ENCODE assay signal across 15 cellular contexts in genomic region chr1:93324486-93325464, GRCh38. TPM values are rescaled to one million over a fixed set of nuclear protein-coding genes. Genes with fewer than 3 reads are reported as not detected.
A peak's percentile ranks its signal among the peaks of the same experiment; 100 is the strongest.
DNase-seq lines count a peak whose midpoint lies in the region; ATAC-seq, FAIRE-seq and TF ChIP-seq lines count a peak whose summit lies in the region.
"Had no signal": no experiment of that assay in that cellular context is flagged by ENCODE, and none has a peak within 500 bp of the region (broad histone marks: within the 10 kb centered on the region; RNA-seq: fewer than 3 reads in every experiment).

No MANE protein-coding gene starts in this region.

- POLR2A ChIA-PET in HepG2 (lab: Yijun Ruan, JAX): interaction anchor here (0.9 to 1.4 kb wide), 3 partner anchors 17 to 293 kb away, joined by 3 to 6 read pairs (median 4); partner anchors contain the start of gene DR1
- POLR2A ChIA-PET in naive thymus-derived CD4-positive, alpha-beta T cell (lab: Charles Lee): interaction anchor here (0.6 to 1.6 kb wide), 5 partner anchors 11 to 207 kb away, joined by 3 to 15 read pairs (median 3); partner anchors contain the start of gene DR1

- TF ChIP-seq CTCF in liver (IDR thresholded peaks at IDR 0.05; ENCODE audit: low read depth, low read length, missing input control) (no peak), HepG2 (CRISPR knock-in tag; IDR thresholded peaks at IDR 0.05) (no peak), VCaP (conservative IDR thresholded peaks at IDR 0.05) (no peak)

- DNase-seq in HepG2 (ENCODE audit: low spot score) (no peak), glomerular visceral epithelial cell (ENCODE audit: extremely low spot score) (peak; percentile 61), urothelium cell line (ENCODE audit: low spot score) (peak; percentile 43), T-helper 2 cell (no peak)
- no peak for DNase-seq in naive thymus-derived CD4-positive, alpha-beta T cell
- DNase-seq: activated CD4-positive, CD25-positive, alpha-beta regulatory T cell treated with anti-CD3 and anti-CD28 coated beads, Interleukin-2, amount 50 U/mL, for 72 hours; erythroblast; MM.1S; stimulated activated naive CD8-positive, alpha-beta T cell treated with anti-CD3 and anti-CD28 coated beads, Interleukin-15, Interleukin-2, amounts not matched to agents 100 U/mL and 50 U/mL, for 24 hours had no signal

- TF ChIP-seq RAD21 in liver (IDR thresholded peaks at IDR 0.05) (peak in 1 of 2 donors; percentile 8), HepG2 (CRISPR knock-in tag; IDR thresholded peaks at IDR 0.05) (no peak)

- H3K27me3 ChIP-seq in liver (ENCODE audit: control insufficient read depth in 4 of 4, insufficient read depth in 4 of 4, low read length in 3 of 4) (no peaks in the 10 kb centered on the region), HepG2 (ENCODE audit: control insufficient read depth in 1 of 2, insufficient read depth in 2 of 2, low read length in 2 of 2) (no peaks in the 10 kb centered on the region)
- no peaks in the 10 kb centered on the region for H3K27me3 ChIP-seq in naive thymus-derived CD4-positive, alpha-beta T cell (ENCODE audit: control insufficient read depth in 2 of 2, insufficient read depth in 2 of 2, low read length in 2 of 2)

- H3K36me3 Mint-ChIP-seq in naive thymus-derived CD4-positive, alpha-beta T cell: peaks cover 0 to 20% (median 14%) of the 10 kb centered on the region in 5 donors
- H3K36me3 Mint-ChIP-seq: mesothelial cell of epicardium had no signal

- TF ChIP-seq EP300 in HepG2 (IDR thresholded peaks at IDR 0.05; ENCODE audit: low read depth in 2 of 2, low read length in 2 of 2) (no peak), HepG2 (CRISPR knock-in tag; IDR thresholded peaks at IDR 0.05; ENCODE audit: borderline replicate concordance) (no peak)

- no TSS peak for BruUV-seq in HepG2 (replicated peaks; lab: Mats Ljungman, UMichigan)

- no peak overlapping the region for H3K4me2 ChIP-seq in HepG2 (ENCODE audit: low read depth, low read length)

- peaks cover 0 to 3% (median 1%) of the 10 kb centered on the region in 4 donors for H3K4me1 ChIP-seq in liver (ENCODE audit: control insufficient read depth in 4 of 4, insufficient read depth in 4 of 4, low read length in 3 of 4)
- peaks cover 18% of the 10 kb centered on the region; the same call in 1 of the 2 replicates for H3K4me1 ChIP-seq in HepG2 (ENCODE audit: insufficient read depth, low read length)
- H3K4me1 ChIP-seq in naive thymus-derived CD4-positive, alpha-beta T cell (ENCODE audit: control insufficient read depth in 2 of 2, insufficient read depth in 2 of 2, low read length in 2 of 2): no peaks in the 10 kb centered on the region

- H3K4me1 Mint-ChIP-seq in naive thymus-derived CD4-positive, alpha-beta T cell: no peaks in the 10 kb centered on the region
- H3K4me1 Mint-ChIP-seq: B cell had no signal

- H3K9ac ChIP-seq in liver (ENCODE audit: low read depth in 1 of 2, low read length in 2 of 2) (no peak overlapping the region), HepG2 (ENCODE audit: insufficient read depth, low read depth, low read length) (no peak overlapping the region)

- no peak overlapping the region for H2AFZ ChIP-seq in HepG2 (ENCODE audit: low read length)

- no peak overlapping the region for H3K27ac ChIP-seq in liver (ENCODE audit: low read depth in 1 of 2, low read length in 2 of 2)
- no peak overlapping the region for H3K27ac ChIP-seq in HepG2 (ENCODE audit: extremely low read length, insufficient read depth, low read length)
- peak overlapping the region; percentile 28 for H3K27ac ChIP-seq in VCaP
- H3K27ac ChIP-seq in naive thymus-derived CD4-positive, alpha-beta T cell (ENCODE audit: low read depth, low read length): no peak overlapping the region

- H3K4me3 ChIP-seq in liver (ENCODE audit: low read depth in 1 of 3, low read length in 3 of 3) (no peak overlapping the region), HepG2 (replicated peaks in 1 of 3; ENCODE audit: insufficient read depth in 1 of 3, low read depth in 2 of 3, low read length in 3 of 3) (no peak overlapping the region)
- no peak overlapping the region for H3K4me3 ChIP-seq in naive thymus-derived CD4-positive, alpha-beta T cell (ENCODE audit: low read length)

- H3K9me3 ChIP-seq in liver (ENCODE audit: control insufficient read depth in 4 of 4, low read length in 3 of 4) (no peaks in the 10 kb centered on the region), HepG2 (ENCODE audit: low read length) (no peaks in the 10 kb centered on the region)
- no peaks in the 10 kb centered on the region for H3K9me3 ChIP-seq in naive thymus-derived CD4-positive, alpha-beta T cell (ENCODE audit: control insufficient read depth in 2 of 3, low read length in 3 of 3)

- intact Hi-C loops in HepG2 (cut with micrococcal nuclease; ENCODE audit: unreplicated experiment): no loop called here
- intact Hi-C loops in naive thymus-derived CD4-positive, alpha-beta T cell (cut with micrococcal nuclease): loop anchor here in 1 of 2 donors (2.0 kb wide), 1 partner anchor 16 kb away; no protein-coding TSS in a partner anchor

- FAIRE-seq in HepG2 (lab: Jason Lieb, UNC): no peak
- FAIRE-seq in urothelium cell line (lab: Jason Lieb, UNC): no peak

- no peaks in the 10 kb centered on the region for H3K79me2 ChIP-seq in HepG2 (ENCODE audit: insufficient read depth, low read length)

- in situ Hi-C loops in HepG2 (cut with HindIII; ENCODE audit: extremely low pct_ligation_motif_present, low pct_unique_long_range_greater_than_20kb): no loop called here

- H3K27ac Mint-ChIP-seq in naive thymus-derived CD4-positive, alpha-beta T cell: no peak overlapping the region
- H3K27ac Mint-ChIP-seq: activated naive CD8-positive, alpha-beta T cell; B cell; mesothelial cell of epicardium had no signal

- no peaks in the 10 kb centered on the region for H3K27me3 Mint-ChIP-seq in naive thymus-derived CD4-positive, alpha-beta T cell
- H3K27me3 Mint-ChIP-seq: activated naive CD8-positive, alpha-beta T cell; B cell had no signal

- H4K20me1 ChIP-seq in HepG2 (ENCODE audit: insufficient read depth, low read length): no peaks in the 10 kb centered on the region

- H3K36me3 ChIP-seq in liver (ENCODE audit: control insufficient read depth in 4 of 4, insufficient read depth in 3 of 4, low read depth in 1 of 4, low read length in 3 of 4) (no peaks in the 10 kb centered on the region), HepG2 (replicated peaks in 1 of 2; ENCODE audit: control insufficient read depth in 1 of 2, insufficient read depth in 2 of 2, low read length in 2 of 2) (no peaks in the 10 kb centered on the region)
- no peaks in the 10 kb centered on the region for H3K36me3 ChIP-seq in naive thymus-derived CD4-positive, alpha-beta T cell (ENCODE audit: control insufficient read depth in 2 of 3, insufficient read depth in 3 of 3, low read length in 3 of 3)

- no peak for TF ChIP-seq POLR2A in HepG2 (IDR thresholded peaks at IDR 0.05; ENCODE audit: insufficient read depth in 1 of 2, low read depth in 2 of 2, low read length in 2 of 2)

- H3K9me3 Mint-ChIP-seq in naive thymus-derived CD4-positive, alpha-beta T cell: no peaks in the 10 kb centered on the region
- H3K9me3 Mint-ChIP-seq: mesothelial cell of epicardium had no signal

- ATAC-seq in HepG2 (no peak), HG02840 (IDR thresholded peaks at IDR 0.05; ENCODE audit: low FRiP score, unreplicated experiment) (no peak)
- ATAC-seq in naive thymus-derived CD4-positive, alpha-beta T cell: no peak
- ATAC-seq: stimulated activated naive CD8-positive, alpha-beta T cell treated with anti-CD3 and anti-CD28 coated beads, Interleukin-15, Interleukin-2, amounts not matched to agents 100 U/mL and 50 U/mL, for 24 hours had no signal

- CTCF ChIA-PET in HepG2 (lab: Yijun Ruan, JAX; ENCODE audit: low intra/inter-chr PET ratio, low total read pairs): no interaction called here
- CTCF ChIA-PET in naive thymus-derived CD4-positive, alpha-beta T cell (lab: Charles Lee): interaction anchor here (0.9 to 1.1 kb wide), 2 partner anchors 20 kb away, joined by 3 to 5 read pairs; no protein-coding TSS in a partner anchor

- WGBS in liver: 74% methylated on average over 8 of the region's 8 CpGs
- 81% methylated on average over 8 of the region's 8 CpGs for WGBS in HepG2 (ENCODE audit: low lambda C conversion rate)

- no peak overlapping the region for H3K4me3 Mint-ChIP-seq in naive thymus-derived CD4-positive, alpha-beta T cell
- H3K4me3 Mint-ChIP-seq: activated naive CD8-positive, alpha-beta T cell; B cell; mesothelial cell of epicardium had no signal

TF ChIP-seq in liver, 16 proteins besides CTCF, POLR2A, EP300 and RAD21 (continues in another document):
- peak; percentile 62 for TF ChIP-seq YY1 (IDR thresholded peaks at IDR 0.05)
- TF ChIP-seq HNF4A (conservative IDR thresholded peaks at IDR 0.05): peak; percentile 45 to 52

TF ChIP-seq in HepG2, 621 proteins besides CTCF, POLR2A, EP300 and RAD21:
- no peak for TF ChIP-seq ZNF773 (CRISPR knock-in tag; IDR thresholded peaks at IDR 0.05; ENCODE audit: borderline replicate concordance)

RNA-seq across cellular contexts. Expression of gene DR1, which starts 20.9 kb away (rescaled TPM):
- total RNA-seq in liver: 10 to 100 TPM; 13.5 to 20.5 TPM
- polyA plus RNA-seq in liver: 10 to 100 TPM in 1 of 2 donors, 1 to 10 TPM in 1; 9.4 to 10.9 TPM
- total RNA-seq in HepG2 (2016; rRNA removed; fragmentation: Illumina TruSeq; extraction: Trizol): 42.3 and 54.7 TPM in 2 replicates
- 8.3 and 8.9 TPM in 2 replicates for total RNA-seq in HepG2 (2016; cell fraction: cytosol; rRNA removed; fragmentation: Illumina TruSeq; extraction: Trizol; ENCODE audit: low read depth)
- 40.3 and 56.8 TPM in 2 replicates for total RNA-seq in HepG2 (2016; cell fraction: insoluble cytoplasmic fraction; rRNA removed; fragmentation: Illumina TruSeq; extraction: Trizol)
- 33.3 and 35.5 TPM in 2 replicates for total RNA-seq in HepG2 (2016; cell fraction: membrane; rRNA removed; fragmentation: Illumina TruSeq; extraction: Trizol)
- total RNA-seq in HepG2 (2016; cell fraction: nucleus; rRNA removed; fragmentation: Illumina TruSeq; extraction: Trizol): 26.3 and 27.4 TPM in 2 replicates
- polyA plus RNA-seq in HepG2 (2011; rRNA removed): 15.7 and 17.8 TPM in 2 replicates
- 7.5 and 10.7 TPM in 2 replicates for polyA plus RNA-seq in HepG2 (2011; cell fraction: cytosol; rRNA removed)
- polyA plus RNA-seq in HepG2 (2011; cell fraction: nucleus; rRNA removed): 4.2 and 5.7 TPM in 2 replicates
- polyA plus RNA-seq in HepG2 (2012): 21.7 and 21.9 TPM in 2 replicates
- 6.9 and 9.7 TPM in 2 replicates for polyA plus RNA-seq in HepG2 (2016; cell fraction: cytosol; fragmentation: Illumina TruSeq; extraction: Trizol; ENCODE audit: low read depth)
- 45.0 and 48.3 TPM in 2 replicates for polyA plus RNA-seq in HepG2 (2016; cell fraction: insoluble cytoplasmic fraction; fragmentation: Illumina TruSeq; extraction: Trizol; ENCODE audit: low read depth)
- polyA plus RNA-seq in HepG2 (2016; cell fraction: membrane; fragmentation: Illumina TruSeq; extraction: Trizol; ENCODE audit: low read depth): 20.9 and 24.4 TPM in 2 replicates
- 23.2 and 23.5 TPM in 2 replicates for polyA plus RNA-seq in HepG2 (2016; cell fraction: nucleus; fragmentation: Illumina TruSeq; extraction: Trizol; ENCODE audit: insufficient read depth, low read depth)
- 25.8 and 45.3 TPM in 2 replicates for polyA minus RNA-seq in HepG2 (2011; rRNA and poly(A)+ RNA removed; ENCODE audit: low replicate concordance)
- polyA minus RNA-seq in HepG2 (2011; cell fraction: cytosol; rRNA and poly(A)+ RNA removed): 25.3 and 30.3 TPM in 2 replicates
- 21.6 and 26.0 TPM in 2 replicates for polyA minus RNA-seq in HepG2 (2011; cell fraction: nucleus; rRNA and poly(A)+ RNA removed)
- 100 to 1,000 TPM in 1 of 5 experiments, 10 to 100 TPM in 4; 46.2 to 104 (median 62.7) TPM for total RNA-seq in naive thymus-derived CD4-positive, alpha-beta T cell
- polyA plus RNA-seq in naive thymus-derived CD4-positive, alpha-beta T cell: 10 to 100 TPM; 57.9 to 84.3 TPM

Comparison
In these comparisons a context has a peak if more than half of its experiments do, and no peak if none do; other contexts are left out.
1. DNase-seq: peak in glomerular visceral epithelial cell (single experiment) and urothelium cell line (single experiment); none in HepG2 (single experiment), naive thymus-derived CD4-positive, alpha-beta T cell (0 of 9) and T-helper 2 cell (0 of 5).